In the genomic region with DNA sequence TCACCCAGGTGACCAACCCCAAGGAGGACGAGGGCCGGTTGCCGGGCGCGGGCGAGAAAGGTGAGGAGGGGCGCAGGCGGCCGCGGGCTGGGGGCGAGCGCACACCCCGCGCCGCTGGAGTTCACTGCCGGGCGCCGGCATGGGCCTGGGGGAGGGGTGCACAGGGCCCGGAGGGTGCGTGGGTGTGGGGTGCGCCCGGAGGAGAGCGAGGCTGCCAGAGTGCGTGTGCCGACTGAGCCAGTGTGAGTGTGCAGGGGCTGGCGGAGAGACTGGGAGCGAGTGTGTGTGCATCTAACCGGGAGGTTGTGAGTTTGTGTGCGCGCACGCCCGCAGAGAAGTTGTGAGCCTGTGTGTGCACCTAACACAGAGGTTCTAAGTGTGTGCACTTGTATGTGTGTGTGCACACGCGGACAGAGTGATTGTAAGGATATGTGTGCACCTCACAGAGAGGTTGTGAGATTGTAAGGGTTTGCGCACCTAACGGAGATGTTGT, we compare ENCODE assay signal across 9 cellular contexts. TPM values are rescaled to one million over a fixed set of nuclear protein-coding genes. Genes with fewer than 3 reads are reported as not detected.
DNase-seq lines count a peak whose midpoint lies in the region; ATAC-seq, FAIRE-seq and TF ChIP-seq lines count a peak whose summit lies in the region.
"Had no signal": no experiment of that assay in that cellular context is flagged by ENCODE, and none has a peak within 500 bp of the region (broad histone marks: within the 10 kb centered on the region; RNA-seq: fewer than 3 reads in every experiment).

No MANE protein-coding gene starts in this region.

- intact Hi-C loops in Right ventricle myocardium inferior (cut with DNase I) (loop anchor here (2.0 kb wide), 1 partner anchor 31 kb away; no protein-coding TSS in a partner anchor), cardiac septum (cut with DNase I) (no loop called here)
- intact Hi-C loops in activated CD4-positive, alpha-beta memory T cell treated with anti-CD3 and anti-CD28 coated beads for 36 hours (cut with micrococcal nuclease) = no loop called here

- POLR2A ChIA-PET in activated CD4-positive, alpha-beta memory T cell treated with anti-CD3 and anti-CD28 coated beads for 36 hours (lab: Charles Lee) = no interaction called here

- peaks cover 14% of the 10 kb centered on the region for H3K27me3 Mint-ChIP-seq in activated CD4-positive, alpha-beta memory T cell treated with anti-CD3 and anti-CD28 coated beads for 36 hours

- peak overlapping the region; percentile 86 for H3K27ac ChIP-seq in temporal lobe (ENCODE audit: low read depth, low read length)

- no peak overlapping the region for H3K27ac Mint-ChIP-seq in activated CD4-positive, alpha-beta memory T cell treated with anti-CD3 and anti-CD28 coated beads for 36 hours

- peak; percentile 78 for DNase-seq in Right ventricle myocardium inferior (ENCODE audit: missing footprints)
- no peak for DNase-seq in cardiac septum (ENCODE audit: low spot score)
- DNase-seq in activated CD4-positive, alpha-beta memory T cell treated with anti-CD3 and anti-CD28 coated beads for 36 hours = peak; percentile 63
- no peak for DNase-seq in epithelial cell of proximal tubule (ENCODE audit: low read depth)
- DNase-seq in myocyte (ENCODE audit: low read depth) = peak; percentile 38
- no peak for DNase-seq in RCC 7860 (ENCODE audit: low spot score)
- DNase-seq in GOT3 (lab: John Stamatoyannopoulos, UW) = no peak

- H3K4me1 Mint-ChIP-seq in activated CD4-positive, alpha-beta memory T cell treated with anti-CD3 and anti-CD28 coated beads for 36 hours (ENCODE audit: low read depth) = peaks cover 17% of the 10 kb centered on the region

- H3K4me3 Mint-ChIP-seq in activated CD4-positive, alpha-beta memory T cell treated with anti-CD3 and anti-CD28 coated beads for 36 hours = peak overlapping the region; percentile 75

- H3K36me3 Mint-ChIP-seq in activated CD4-positive, alpha-beta memory T cell treated with anti-CD3 and anti-CD28 coated beads for 36 hours = no peaks in the 10 kb centered on the region

- no peak for TF ChIP-seq CTCF in epithelial cell of proximal tubule (conservative IDR thresholded peaks at IDR 0.05; ENCODE audit: low read depth, low read length)

- peak overlapping the region; percentile 88 for H3K4me3 ChIP-seq in epithelial cell of proximal tubule (ENCODE audit: low read depth, low read length)

- FAIRE-seq in RCC 7860 (lab: Jason Lieb, UNC) = no peak
- FAIRE-seq: endometrium had no signal

- ATAC-seq in Right ventricle myocardium inferior = peak; percentile 15

- CTCF ChIA-PET in activated CD4-positive, alpha-beta memory T cell treated with anti-CD3 and anti-CD28 coated beads for 36 hours (lab: Charles Lee) = no interaction called here

- no peaks in the 10 kb centered on the region for H3K9me3 Mint-ChIP-seq in activated CD4-positive, alpha-beta memory T cell treated with anti-CD3 and anti-CD28 coated beads for 36 hours

RNA-seq across cellular contexts. Expression of gene CTDSPL, which starts 0.6 kb away (rescaled TPM):
- total RNA-seq in Right ventricle myocardium inferior (47.3 TPM), cardiac septum (36.4 TPM), epithelial cell of proximal tubule (25.5 and 26.7 TPM in 2 replicates), myocyte (48.9 and 108 TPM in 2 replicates), temporal lobe (11.8 TPM)
- 1 to 10 TPM; 3.7 to 5.1 TPM for total RNA-seq in activated CD4-positive, alpha-beta memory T cell treated with anti-CD3 and anti-CD28 coated beads for 36 hours
- polyA plus RNA-seq in myocyte (2012) = 57.9 TPM

Comparison
In these comparisons a context has a peak if more than half of its experiments do, and no peak if none do; other contexts are left out.
1. DNase-seq: peak in Right ventricle myocardium inferior (single experiment), activated CD4-positive, alpha-beta memory T cell treated with anti-CD3 and anti-CD28 coated beads for 36 hours (single experiment) and myocyte (single experiment); none in cardiac septum (single experiment), epithelial cell of proximal tubule (single experiment), RCC 7860 (single experiment) and GOT3 (single experiment).